ENCODE assay signal across 8 cellular contexts in the genomic region with DNA sequence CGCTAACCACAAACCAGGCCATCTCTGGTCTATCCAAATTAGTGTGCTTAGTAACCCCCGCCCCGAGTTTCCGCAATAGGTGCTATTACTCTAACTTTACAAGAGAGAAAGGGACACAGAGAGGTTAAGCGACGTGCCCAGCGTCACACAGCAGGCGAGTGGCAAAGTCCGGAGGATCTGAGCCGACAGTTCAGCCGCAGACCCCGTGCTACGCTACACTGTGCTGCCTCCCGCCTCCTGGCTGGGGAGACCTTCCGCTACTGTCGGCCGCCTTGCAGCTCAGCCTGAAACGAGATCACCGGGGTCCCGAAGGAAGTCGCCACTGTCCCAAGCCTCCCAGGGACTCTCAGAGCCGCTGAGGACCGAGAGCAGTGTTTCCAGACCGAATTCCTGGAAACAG. TPM values are rescaled to one million over a fixed set of nuclear protein-coding genes. Genes with fewer than 3 reads are reported as not detected.
DNase-seq lines count a peak whose midpoint lies in the region; ATAC-seq and TF ChIP-seq lines count a peak whose summit lies in the region.

No MANE protein-coding gene starts in this region.

- H3K27me3 ChIP-seq in CD8-positive, alpha-beta T cell (ENCODE audit: insufficient read depth, low read length) = no peaks in the 10 kb centered on the region
- H3K27me3 ChIP-seq in PC-3 (ENCODE audit: low read length) (no peaks in the 10 kb centered on the region), osteoblast (ENCODE audit: insufficient read depth, low read length) (no peaks in the 10 kb centered on the region)

- peak overlapping the region; percentile 82 for H3K4me3 ChIP-seq in CD8-positive, alpha-beta T cell (ENCODE audit: low read depth, low read length)
- H3K4me3 ChIP-seq in PC-3 (ENCODE audit: low read length) (peak overlapping the region; percentile 97), epithelial cell of proximal tubule (ENCODE audit: low read depth, low read length) (peak overlapping the region; percentile 95), osteoblast (ENCODE audit: insufficient read depth, low read length) (peak overlapping the region; percentile 93)

- DNase-seq in CD8-positive, alpha-beta T cell = no peak
- DNase-seq in PC-3 = no peak
- no peak for DNase-seq in epithelial cell of proximal tubule (ENCODE audit: low read depth)
- no peak for DNase-seq in osteoblast (ENCODE audit: insufficient read length, low spot score, missing footprints)

- intact Hi-C loops in CD8-positive, alpha-beta T cell (cut with DNase I, micrococcal nuclease) = loop anchor here (5.0 to 10.0 kb wide), 2 partner anchors 44 to 731 kb away; a partner anchor contains a TSS
- intact Hi-C loops in PC-3 (cut with micrococcal nuclease) = no loop called here

- H3K4me3 Mint-ChIP-seq in CD8-positive, alpha-beta T cell = peak overlapping the region; percentile 88

- H3K79me2 ChIP-seq in PC-3 (ENCODE audit: low read length) (peaks cover 34% of the 10 kb centered on the region), osteoblast (ENCODE audit: insufficient read depth, low read length) (peaks cover 41% of the 10 kb centered on the region)

- no peaks in the 10 kb centered on the region for H3K9me3 Mint-ChIP-seq in CD8-positive, alpha-beta T cell

- peaks cover 10% of the 10 kb centered on the region for H3K36me3 ChIP-seq in CD8-positive, alpha-beta T cell (ENCODE audit: insufficient read depth, low read length)
- H3K36me3 ChIP-seq in PC-3 (ENCODE audit: low read depth, low read length) (peaks cover 12% of the 10 kb centered on the region), osteoblast (ENCODE audit: insufficient read depth, low read length) (peaks cover 25% of the 10 kb centered on the region)

- H3K9me3 ChIP-seq in CD8-positive, alpha-beta T cell (ENCODE audit: low read length) = no peaks in the 10 kb centered on the region
- H3K9me3 ChIP-seq in PC-3 (ENCODE audit: low read length) = no peaks in the 10 kb centered on the region
- no peaks in the 10 kb centered on the region for H3K9me3 ChIP-seq in osteoblast (ENCODE audit: low read depth, low read length)

- no peak for ATAC-seq in CD8-positive, alpha-beta T cell
- ATAC-seq in PC-3 (no peak), GM18498 (IDR thresholded peaks at IDR 0.05; ENCODE audit: unreplicated experiment) (no peak), HG02981 (IDR thresholded peaks at IDR 0.05; ENCODE audit: unreplicated experiment) (no peak), HG03378 (IDR thresholded peaks at IDR 0.05; ENCODE audit: unreplicated experiment) (no peak), GM18909 (IDR thresholded peaks at IDR 0.05; ENCODE audit: poor library complexity, unreplicated experiment) (no peak)

- peaks cover 29% of the 10 kb centered on the region for H3K36me3 Mint-ChIP-seq in CD8-positive, alpha-beta T cell

- peak overlapping the region; percentile 49 for H3K27ac Mint-ChIP-seq in CD8-positive, alpha-beta T cell

- H4K20me1 ChIP-seq in PC-3 (ENCODE audit: low read length) (no peaks in the 10 kb centered on the region), osteoblast (ENCODE audit: insufficient read depth, low read length) (peaks cover 27% of the 10 kb centered on the region)

- peak overlapping the region; percentile 51 for H3K27ac ChIP-seq in CD8-positive, alpha-beta T cell (ENCODE audit: low read depth, low read length)
- H3K27ac ChIP-seq in PC-3 (ENCODE audit: low read length) = no peak overlapping the region
- H3K27ac ChIP-seq in osteoblast (ENCODE audit: low read depth, low read length) = peak overlapping the region; percentile 48

- peaks cover 43% of the 10 kb centered on the region for H3K4me1 Mint-ChIP-seq in CD8-positive, alpha-beta T cell (ENCODE audit: low read depth)

- TF ChIP-seq CTCF in CD8-positive, alpha-beta T cell (IDR thresholded peaks at IDR 0.05) = no peak
- TF ChIP-seq CTCF in PC-3 (conservative IDR thresholded peaks at IDR 0.05; ENCODE audit: low read depth, low read length) = no peak
- TF ChIP-seq CTCF in epithelial cell of proximal tubule (conservative IDR thresholded peaks at IDR 0.05; ENCODE audit: low read depth, low read length) = no peak
- TF ChIP-seq CTCF in osteoblast (IDR thresholded peaks at IDR 0.05; ENCODE audit: extremely low read depth, low read depth, low read length) = no peak

- CTCF ChIA-PET in CD8-positive, alpha-beta T cell (lab: Charles Lee) = interaction anchor here (1.2 to 1.5 kb wide), 2 partner anchors 29 to 52 kb away, joined by 4 read pairs; a partner anchor contains a TSS
- CTCF ChIA-PET in PC-3 (lab: Charles Lee) = no interaction called here

- H3K4me1 ChIP-seq in CD8-positive, alpha-beta T cell (ENCODE audit: insufficient read depth, low read length) = peaks cover 45% of the 10 kb centered on the region
- H3K4me1 ChIP-seq in PC-3 (ENCODE audit: insufficient read depth, low read length) (peaks cover 16% of the 10 kb centered on the region), osteoblast (ENCODE audit: insufficient read depth, low read length) (peaks cover 15% of the 10 kb centered on the region)

- peak overlapping the region; percentile 91 for H3K9ac ChIP-seq in PC-3 (ENCODE audit: low read length)

- POLR2A ChIA-PET in CD8-positive, alpha-beta T cell (lab: Charles Lee) = no interaction called here
- POLR2A ChIA-PET in PC-3 (lab: Charles Lee; ENCODE audit: unreplicated experiment) = no interaction called here

- no peaks in the 10 kb centered on the region for H3F3A ChIP-seq in PC-3 (ENCODE audit: low read length, unreplicated experiment)

- BruUV-seq in PC-3 (replicated peaks; lab: Mats Ljungman, UMichigan) = TSS peak; percentile 38

- H3K9me2 ChIP-seq in PC-3 (replicated peaks; ENCODE audit: low read length) = no peaks in the 10 kb centered on the region

- H3K27me3 Mint-ChIP-seq in CD8-positive, alpha-beta T cell (ENCODE audit: low read depth) = peaks cover 3% of the 10 kb centered on the region

- H2AFZ ChIP-seq in PC-3 (ENCODE audit: low read length) (no peak overlapping the region), osteoblast (ENCODE audit: low read length) (no peak overlapping the region)

- H3K4me2 ChIP-seq in PC-3 (ENCODE audit: low read length) = peak overlapping the region; percentile 92
- peak overlapping the region; percentile 97 for H3K4me2 ChIP-seq in osteoblast (ENCODE audit: insufficient read depth, low read length)

RNA-seq across cellular contexts. Expression of a gene that starts 0.8 kb away (rescaled TPM):
- total RNA-seq in CD8-positive, alpha-beta T cell = 100 to 1,000 TPM; 106 to 113 TPM
- total RNA-seq in PC-3 (2014; rRNA removed) (62.9 and 92.6 TPM in 2 replicates), epithelial cell of proximal tubule (88.2 and 90.1 TPM in 2 replicates), osteoblast (53.0 and 66.2 TPM in 2 replicates)

RNA-seq across cellular contexts. Expression of a gene that starts 27.1 kb away (rescaled TPM):
- 10 to 100 TPM; 48.7 to 49.8 TPM for total RNA-seq in CD8-positive, alpha-beta T cell
- total RNA-seq in PC-3 (2014; rRNA removed) = 61.6 and 83.3 TPM in 2 replicates
- 14.4 and 19.3 TPM in 2 replicates for total RNA-seq in epithelial cell of proximal tubule
- total RNA-seq in osteoblast = 19.7 and 21.7 TPM in 2 replicates

RNA-seq across cellular contexts. Expression of a gene that starts 44.1 kb away (rescaled TPM):
- total RNA-seq in CD8-positive, alpha-beta T cell = 1 to 10 TPM; 1.2 to 2.1 TPM
- 52.8 and 72.6 TPM in 2 replicates for total RNA-seq in PC-3 (2014; rRNA removed)
- total RNA-seq in epithelial cell of proximal tubule = 8.1 and 12.4 TPM in 2 replicates
- 30.4 and 36.5 TPM in 2 replicates for total RNA-seq in osteoblast

RNA-seq across cellular contexts. Expression of a gene that starts 52.6 kb away (rescaled TPM):
- total RNA-seq in CD8-positive, alpha-beta T cell = not detected
- total RNA-seq in PC-3 (2014; rRNA removed) (23.1 and 31.3 TPM in 2 replicates), epithelial cell of proximal tubule (2.2 and 3.6 TPM in 2 replicates), osteoblast (under 0.01 TPM in 2 replicates)
